8 cellular contexts compared by ENCODE assay signal in genomic region chr19:2425622-2426581, GRCh38. TPM values are rescaled to one million over a fixed set of nuclear protein-coding genes. Genes with fewer than 3 reads are reported as not detected.
DNase-seq lines count a peak whose midpoint lies in the region; ATAC-seq, FAIRE-seq and TF ChIP-seq lines count a peak whose summit lies in the region.

No MANE protein-coding gene starts in this region.

- H3K36me3 ChIP-seq in ACC112 (ENCODE audit: insufficient read depth, low read length) (no peaks in the 10 kb centered on the region), HUES6 (ENCODE audit: control insufficient read depth, insufficient read depth, low read length) (peaks cover 30% of the 10 kb centered on the region), mucosa of stomach (ENCODE audit: control insufficient read depth, insufficient read depth, low read length) (no peaks in the 10 kb centered on the region)

- no peak for FAIRE-seq in D721Med (lab: Jason Lieb, UNC)

- H3K27me3 Mint-ChIP-seq in MCF 10A (ENCODE audit: insufficient read depth, unreplicated experiment), result no peaks in the 10 kb centered on the region

- peaks cover 11% of the 10 kb centered on the region for H3K4me1 ChIP-seq in ACC112 (ENCODE audit: control insufficient read depth, insufficient read depth, low read length, unreplicated experiment)
- peaks cover 26% of the 10 kb centered on the region for H3K4me1 ChIP-seq in HUES6 (ENCODE audit: control insufficient read depth, insufficient read depth, low read length)
- H3K4me1 ChIP-seq in mucosa of stomach (ENCODE audit: control insufficient read depth, insufficient read depth, low read length), result peaks cover 24% of the 10 kb centered on the region

- H3K4me3 Mint-ChIP-seq in MCF 10A (ENCODE audit: unreplicated experiment), result peak overlapping the region; percentile 93

- H2AFZ ChIP-seq in ACC112 (ENCODE audit: low read length, unreplicated experiment), result no peak overlapping the region

- H3K9me3 Mint-ChIP-seq in MCF 10A (ENCODE audit: unreplicated experiment), result no peaks in the 10 kb centered on the region

- H3K9me3 ChIP-seq in HUES6 (ENCODE audit: control insufficient read depth, insufficient read depth, low read depth, low read length), result no peaks in the 10 kb centered on the region
- no peaks in the 10 kb centered on the region for H3K9me3 ChIP-seq in mucosa of stomach (ENCODE audit: control insufficient read depth, low read length)

- peaks cover 32% of the 10 kb centered on the region for H3K79me2 ChIP-seq in ACC112 (ENCODE audit: control insufficient read depth, insufficient read depth, low read length, unreplicated experiment)

- H3K27me3 ChIP-seq in ACC112 (ENCODE audit: insufficient read depth, low read length) (no peaks in the 10 kb centered on the region), HUES6 (ENCODE audit: control insufficient read depth, insufficient read depth, low read length) (no peaks in the 10 kb centered on the region), mucosa of stomach (ENCODE audit: control insufficient read depth, insufficient read depth, low read length) (no peaks in the 10 kb centered on the region)

- H3K4me3 ChIP-seq in ACC112 (ENCODE audit: low read depth, low read length) (peak overlapping the region; percentile 98), HUES6 (ENCODE audit: low read depth, low read length) (peak overlapping the region; percentile 94), mucosa of stomach (ENCODE audit: low read length) (no peak overlapping the region)

- POLR2A ChIA-PET in MCF 10A (lab: Yijun Ruan, JAX), result interaction anchor here (0.6 to 2.9 kb wide), 5 partner anchors 31 to 1198 kb away, joined by 3 to 43 read pairs (median 8); partner anchors contain the start of genes GADD45B and LMNB2

- DNase-seq in MCF 10A (ENCODE audit: unreplicated experiment) (no peak), HPDE6-E6E7 (ENCODE audit: extremely low spot score) (no peak), SW 1271 (lab: John Stamatoyannopoulos, UW) (no peak), D721Med (ENCODE audit: insufficient read length, low spot score) (no peak)

- peak overlapping the region; percentile 32; the same call in 1 of the 2 replicates for H3K27ac ChIP-seq in ACC112 (ENCODE audit: low read depth, low read length)
- no peak overlapping the region for H3K27ac ChIP-seq in HUES6 (ENCODE audit: low read depth, low read length)

- no peaks in the 10 kb centered on the region for H3K4me1 Mint-ChIP-seq in MCF 10A (ENCODE audit: insufficient read depth, unreplicated experiment)

- no peak overlapping the region for H3K27ac Mint-ChIP-seq in MCF 10A (ENCODE audit: low read depth, unreplicated experiment)

- no peak for ATAC-seq in GM21526 (IDR thresholded peaks at IDR 0.05; ENCODE audit: low FRiP score, unreplicated experiment)

- H3K9ac ChIP-seq in HUES6 (ENCODE audit: low read length) (peak overlapping the region; percentile 97), mucosa of stomach (ENCODE audit: low read length) (peak overlapping the region; percentile 92)

- no TSS peak for BruUV-seq in MCF 10A (replicated peaks; lab: Mats Ljungman, UMichigan)

- H3K36me3 Mint-ChIP-seq in MCF 10A (ENCODE audit: insufficient read depth, unreplicated experiment), result peaks cover 30% of the 10 kb centered on the region

- TF ChIP-seq CTCF in MCF 10A (IDR thresholded peaks at IDR 0.05; ENCODE audit: unreplicated experiment), result no peak
- no peak for TF ChIP-seq CTCF in D721Med (IDR thresholded peaks at IDR 0.05; ENCODE audit: insufficient read depth, missing control alignments)

- intact Hi-C loops in MCF 10A (cut with micrococcal nuclease), result no loop called here

- CTCF ChIA-PET in MCF 10A (lab: Yijun Ruan, JAX), result interaction anchor here (0.7 to 1.0 kb wide), 5 partner anchors 16 to 639 kb away, joined by 3 to 5 read pairs (median 3); no protein-coding TSS in a partner anchor

RNA-seq across cellular contexts. Expression of gene TIMM13, which starts 1.5 kb away (rescaled TPM):
- total RNA-seq in MCF 10A (2022), result 123 and 188 TPM in 2 replicates

RNA-seq across cellular contexts. Expression of gene LMNB2, which starts 30.9 kb away (rescaled TPM):
- 85.2 and 85.6 TPM in 2 replicates for total RNA-seq in MCF 10A (2022)

RNA-seq across cellular contexts. Expression of gene GADD45B, which starts 50.0 kb away (rescaled TPM):
- 28.0 and 53.8 TPM in 2 replicates for total RNA-seq in MCF 10A (2022)
